13 cellular contexts compared by ENCODE assay signal in genomic region chr6:25449774-25450173, GRCh38.
DNase-seq lines count a peak whose midpoint lies in the region; ATAC-seq and TF ChIP-seq lines count a peak whose summit lies in the region.
"Had no signal": no experiment of that assay in that cellular context is flagged by ENCODE, and none has a peak within 500 bp of the region (broad histone marks: within the 10 kb centered on the region; RNA-seq: fewer than 3 reads in every experiment).

No MANE protein-coding gene starts in this region.

- H3K4me2 ChIP-seq in PC-3 (ENCODE audit: low read length), result peak overlapping the region; percentile 2; the same call in 1 of the 2 replicates

- no peaks in the 10 kb centered on the region for H3K27me3 ChIP-seq in PC-3 (ENCODE audit: low read length)

- H3K27ac Mint-ChIP-seq in MCF 10A (ENCODE audit: low read depth, unreplicated experiment), result no peak overlapping the region
- H3K27ac Mint-ChIP-seq in activated T-helper 2 cell treated with anti-CD3 and anti-CD28 coated beads, Interferon-gamma antibody, Interleukin-2, Interleukin-4, amounts not matched to agents 10 μg/mL and 5 μg/mL and 100 μg/mL, durations not matched to agents 14 hours and 24 hours and 36 hours, result no peak overlapping the region
- H3K27ac Mint-ChIP-seq: activated T-helper 1 cell treated with anti-CD3 and anti-CD28 coated beads, Interleukin-12 subunit alpha, Interleukin-12 subunit beta, Interleukin-2, Interleukin-4 antibody, amounts not matched to agents 30 ng/mL and 10 ng/mL and 1 ng/mL, durations not matched to agents 14 hours and 24 hours and 36 hours had no signal

- H3K9me2 ChIP-seq in PC-3 (replicated peaks; ENCODE audit: low read length), result no peaks in the 10 kb centered on the region

- no peaks in the 10 kb centered on the region for H3K79me2 ChIP-seq in PC-3 (ENCODE audit: low read length)

- CTCF ChIA-PET in PC-3 (lab: Charles Lee) (no interaction called here), MCF 10A (lab: Yijun Ruan, JAX) (interaction anchor here (0.6 to 1.0 kb wide), 5 partner anchors 13 to 171 kb away, joined by 3 to 7 read pairs (median 3); partner anchors contain the start of gene CARMIL1)

- peaks cover 7% of the 10 kb centered on the region; the same call in 1 of the 2 replicates for H3K36me3 ChIP-seq in PC-3 (ENCODE audit: low read depth, low read length)

- H3K36me3 Mint-ChIP-seq in MCF 10A (ENCODE audit: insufficient read depth, unreplicated experiment), result peaks cover 8% of the 10 kb centered on the region
- H3K36me3 Mint-ChIP-seq in activated T-helper 2 cell treated with anti-CD3 and anti-CD28 coated beads, Interferon-gamma antibody, Interleukin-2, Interleukin-4, amounts not matched to agents 10 μg/mL and 5 μg/mL and 100 μg/mL, durations not matched to agents 14 hours and 24 hours and 36 hours (ENCODE audit: low read depth), result no peaks in the 10 kb centered on the region

- H3K9ac ChIP-seq in PC-3 (ENCODE audit: low read length), result no peak overlapping the region

- no peaks in the 10 kb centered on the region for H4K20me1 ChIP-seq in PC-3 (ENCODE audit: low read length)

- peak overlapping the region; percentile 31 for H3K27ac ChIP-seq in PC-3 (ENCODE audit: low read length)

- BruUV-seq in PC-3 (replicated peaks; lab: Mats Ljungman, UMichigan) (no TSS peak), MCF 10A (replicated peaks; lab: Mats Ljungman, UMichigan) (no TSS peak)

- intact Hi-C loops in PC-3 (cut with micrococcal nuclease), result no loop called here
- intact Hi-C loops in MCF 10A (cut with micrococcal nuclease), result no loop called here
- intact Hi-C loops in activated T-helper 2 cell treated with anti-CD3 and anti-CD28 coated beads, Interferon-gamma antibody, Interleukin-2, Interleukin-4, amounts not matched to agents 10 μg/mL and 5 μg/mL and 100 μg/mL, durations not matched to agents 14 hours and 24 hours and 36 hours (cut with micrococcal nuclease), result no loop called here

- ATAC-seq in PC-3 (no peak), GM21723 (IDR thresholded peaks at IDR 0.05; ENCODE audit: unreplicated experiment) (no peak)

- H3K27me3 Mint-ChIP-seq in MCF 10A (ENCODE audit: insufficient read depth, unreplicated experiment), result no peaks in the 10 kb centered on the region
- no peaks in the 10 kb centered on the region for H3K27me3 Mint-ChIP-seq in activated T-helper 2 cell treated with anti-CD3 and anti-CD28 coated beads, Interferon-gamma antibody, Interleukin-2, Interleukin-4, amounts not matched to agents 10 μg/mL and 5 μg/mL and 100 μg/mL, durations not matched to agents 14 hours and 24 hours and 36 hours (ENCODE audit: low read depth)

- no peak overlapping the region for H3K4me3 Mint-ChIP-seq in MCF 10A (ENCODE audit: unreplicated experiment)
- no peak overlapping the region for H3K4me3 Mint-ChIP-seq in activated T-helper 2 cell treated with anti-CD3 and anti-CD28 coated beads, Interferon-gamma antibody, Interleukin-2, Interleukin-4, amounts not matched to agents 10 μg/mL and 5 μg/mL and 100 μg/mL, durations not matched to agents 14 hours and 24 hours and 36 hours (ENCODE audit: low read depth)
- H3K4me3 Mint-ChIP-seq: activated T-helper 1 cell treated with anti-CD3 and anti-CD28 coated beads, Interleukin-12 subunit alpha, Interleukin-12 subunit beta, Interleukin-2, Interleukin-4 antibody, amounts not matched to agents 30 ng/mL and 10 ng/mL and 1 ng/mL, durations not matched to agents 14 hours and 24 hours and 36 hours; neural crest cell had no signal

- H3K9me3 ChIP-seq in PC-3 (ENCODE audit: low read length), result no peaks in the 10 kb centered on the region

- POLR2A ChIA-PET in PC-3 (lab: Charles Lee; ENCODE audit: unreplicated experiment) (no interaction called here), MCF 10A (lab: Yijun Ruan, JAX) (interaction anchor here (0.7 to 1.8 kb wide), 6 partner anchors 15 to 138 kb away, joined by 3 to 9 read pairs (median 4); no protein-coding TSS in a partner anchor)

- H3K9me3 Mint-ChIP-seq in MCF 10A (ENCODE audit: unreplicated experiment), result no peaks in the 10 kb centered on the region
- H3K9me3 Mint-ChIP-seq in activated T-helper 2 cell treated with anti-CD3 and anti-CD28 coated beads, Interferon-gamma antibody, Interleukin-2, Interleukin-4, amounts not matched to agents 10 μg/mL and 5 μg/mL and 100 μg/mL, durations not matched to agents 14 hours and 24 hours and 36 hours, result peaks cover 15% of the 10 kb centered on the region

- TF ChIP-seq CTCF in PC-3 (conservative IDR thresholded peaks at IDR 0.05; ENCODE audit: low read depth, low read length) (no peak), MCF 10A (IDR thresholded peaks at IDR 0.05; ENCODE audit: unreplicated experiment) (no peak)

- H3F3A ChIP-seq in PC-3 (ENCODE audit: low read length, unreplicated experiment), result no peaks in the 10 kb centered on the region

- H3K4me3 ChIP-seq in PC-3 (ENCODE audit: low read length), result no peak overlapping the region

- H2AFZ ChIP-seq in PC-3 (ENCODE audit: low read length), result no peak overlapping the region

- H3K4me1 Mint-ChIP-seq in MCF 10A (ENCODE audit: insufficient read depth, unreplicated experiment), result peaks cover 20% of the 10 kb centered on the region
- H3K4me1 Mint-ChIP-seq in activated T-helper 2 cell treated with anti-CD3 and anti-CD28 coated beads, Interferon-gamma antibody, Interleukin-2, Interleukin-4, amounts not matched to agents 10 μg/mL and 5 μg/mL and 100 μg/mL, durations not matched to agents 14 hours and 24 hours and 36 hours (ENCODE audit: low read depth), result peaks cover 5% of the 10 kb centered on the region

- peaks cover 58% of the 10 kb centered on the region for H3K4me1 ChIP-seq in PC-3 (ENCODE audit: insufficient read depth, low read length)

- DNase-seq in DMS79 treated with DMSO at 0.1 percent for 48 hours (lab: John Stamatoyannopoulos, UW) (peak; percentile 76), NCI-H128 (lab: John Stamatoyannopoulos, UW; ENCODE audit: unreplicated experiment) (peak; percentile 32), PC-3 (no peak), iPS-NIHi11 (ENCODE audit: low spot score) (peak; percentile 71), MCF 10A (ENCODE audit: unreplicated experiment) (no peak), HK-2 (ENCODE audit: unreplicated experiment) (no peak)
- no peak for DNase-seq in activated T-helper 2 cell treated with anti-CD3 and anti-CD28 coated beads, Interferon-gamma antibody, Interleukin-2, Interleukin-4, amounts not matched to agents 10 μg/mL and 5 μg/mL and 100 μg/mL, durations not matched to agents 14 hours and 24 hours and 36 hours (ENCODE audit: low spot score)
- DNase-seq: activated CD4-positive, alpha-beta T cell treated with anti-CD3 and anti-CD28 coated beads for 1 hour; IMR-90; kidney had no signal

Comparison
In these comparisons a context has a peak if more than half of its experiments do, and no peak if none do; other contexts are left out.
1. DNase-seq: peak in DMS79 treated with DMSO at 0.1 percent for 48 hours (single experiment), NCI-H128 (single experiment) and iPS-NIHi11 (single experiment); none in PC-3 (single experiment), MCF 10A (single experiment), activated T-helper 2 cell treated with anti-CD3 and anti-CD28 coated beads, Interferon-gamma antibody, Interleukin-2, Interleukin-4, amounts not matched to agents 10 μg/mL and 5 μg/mL and 100 μg/mL, durations not matched to agents 14 hours and 24 hours and 36 hours (single experiment) and HK-2 (single experiment).